ENCODE assay signal across 26 cellular contexts in genomic region chr17:13359774-13360173, GRCh38.
"Had no signal": no experiment of that assay in that cellular context is flagged by ENCODE, and none has a peak within 500 bp of the region (broad histone marks: within the 10 kb centered on the region; RNA-seq: fewer than 3 reads in every experiment).

No MANE protein-coding gene starts in this region.

- H3K9me3 ChIP-seq: gastroesophageal sphincter, lower lobe of right lung, ovary, psoas muscle, sigmoid colon, thoracic aorta, tibial nerve, upper lobe of left lung had no signal

- H3K4me1 Mint-ChIP-seq: natural killer cell; stimulated activated naive B cell treated with anti-CD40 and anti-IgM and Interleukin-4, amounts not matched to agents 10 μg/mL and 1 μg/mL and 100 μg/mL, for 72 hours had no signal

- H3K4me1 ChIP-seq: foreskin keratinocyte, gastroesophageal sphincter, lower lobe of right lung, psoas muscle, sigmoid colon, tibial nerve, upper lobe of left lung had no signal

- ATAC-seq: esophagus mucosa; foreskin keratinocyte; gastroesophageal sphincter; left ventricle myocardium superior; lower lobe of right lung; natural killer cell; psoas muscle; right cardiac atrium; stimulated activated naive B cell treated with anti-CD40 and anti-IgM and Interleukin-4, amounts not matched to agents 10 μg/mL and 1 μg/mL and 100 μg/mL, for 72 hours had no signal

- DNase-seq: effector CD8-positive, alpha-beta T cell; endodermal cell; foreskin keratinocyte; left ventricle myocardium superior; lower lobe of right lung; natural killer cell; occipital lobe; ovary; posterior cingulate gyrus; psoas muscle; right cardiac atrium; sigmoid colon; stimulated activated CD4-positive, alpha-beta T cell treated with anti-CD3 and anti-CD28 coated beads, Interleukin-15, amount 100 ng/mL, for 24 hours; stimulated activated CD4-positive, alpha-beta T cell treated with anti-CD3 and anti-CD28 coated beads, Interleukin-2, amount 100 ng/mL, for 48 hours; stimulated activated naive B cell treated with anti-CD40 and anti-IgM and Interleukin-4, amounts not matched to agents 10 μg/mL and 1 μg/mL and 100 μg/mL, for 72 hours; upper lobe of left lung had no signal

- H3K36me3 ChIP-seq: gastroesophageal sphincter, lower lobe of right lung, ovary, sigmoid colon, thoracic aorta, tibial nerve, upper lobe of left lung had no signal

- H3K27me3 ChIP-seq: foreskin keratinocyte, gastroesophageal sphincter, ovary, sigmoid colon, tibial nerve, upper lobe of left lung had no signal

- H3K9me3 Mint-ChIP-seq: dendritic cell treated with granulocyte-macrophage colony-stimulating factor and Interleukin-4, amounts not matched to agents 40 ng/mL and 50 ng/mL, for 4 days; endodermal cell; natural killer cell; stimulated activated naive B cell treated with anti-CD40 and anti-IgM and Interleukin-4, amounts not matched to agents 10 μg/mL and 1 μg/mL and 100 μg/mL, for 72 hours; stimulated activated naive CD8-positive, alpha-beta T cell treated with anti-CD3 and anti-CD28 coated beads, Interleukin-15, Interleukin-2, amounts not matched to agents 100 ng/mL and 50 ng/mL, for 24 hours had no signal

- H3K36me3 Mint-ChIP-seq: natural killer cell; stimulated activated naive B cell treated with anti-CD40 and anti-IgM and Interleukin-4, amounts not matched to agents 10 μg/mL and 1 μg/mL and 100 μg/mL, for 72 hours had no signal

- H3K4me3 Mint-ChIP-seq: dendritic cell treated with granulocyte-macrophage colony-stimulating factor and Interleukin-4, amounts not matched to agents 40 ng/mL and 50 ng/mL, for 4 days; endodermal cell; natural killer cell; stimulated activated naive B cell treated with anti-CD40 and anti-IgM and Interleukin-4, amounts not matched to agents 10 μg/mL and 1 μg/mL and 100 μg/mL, for 72 hours; stimulated activated naive CD8-positive, alpha-beta T cell treated with anti-CD3 and anti-CD28 coated beads, Interleukin-15, Interleukin-2, amounts not matched to agents 100 ng/mL and 50 ng/mL, for 24 hours had no signal

- H3K27ac ChIP-seq: epithelial cell of prostate, foreskin keratinocyte, gastroesophageal sphincter, lower lobe of right lung, ovary, psoas muscle, sigmoid colon, thoracic aorta, tibial nerve, upper lobe of left lung had no signal

- H3K27ac Mint-ChIP-seq: dendritic cell treated with granulocyte-macrophage colony-stimulating factor and Interleukin-4, amounts not matched to agents 40 ng/mL and 50 ng/mL, for 4 days; endodermal cell; natural killer cell; stimulated activated naive B cell treated with anti-CD40 and anti-IgM and Interleukin-4, amounts not matched to agents 10 μg/mL and 1 μg/mL and 100 μg/mL, for 72 hours; stimulated activated naive CD8-positive, alpha-beta T cell treated with anti-CD3 and anti-CD28 coated beads, Interleukin-15, Interleukin-2, amounts not matched to agents 100 ng/mL and 50 ng/mL, for 24 hours had no signal

- H3K4me3 ChIP-seq: gastroesophageal sphincter, lower lobe of right lung, ovary, psoas muscle, sigmoid colon, thoracic aorta, tibial nerve, upper lobe of left lung had no signal

- H3K27me3 Mint-ChIP-seq: dendritic cell treated with granulocyte-macrophage colony-stimulating factor and Interleukin-4, amounts not matched to agents 40 ng/mL and 50 ng/mL, for 4 days had no signal

- FAIRE-seq: colon, keratinocyte, urothelium cell line had no signal
